9 cellular contexts compared by ENCODE assay signal in genomic region chr2:231423176-231423575, GRCh38.
"Had no signal": no experiment of that assay in that cellular context is flagged by ENCODE, and none has a peak within 500 bp of the region (broad histone marks: within the 10 kb centered on the region; RNA-seq: fewer than 3 reads in every experiment).

No MANE protein-coding gene starts in this region.

- ATAC-seq: GM23338, HepG2 had no signal

- H3K9me3 Mint-ChIP-seq: GM23338, H9, IgD-negative memory B cell had no signal

- H3K36me3 Mint-ChIP-seq: IgD-negative memory B cell had no signal

- FAIRE-seq: H1, H54, HepG2 had no signal

- H3K27ac ChIP-seq: HL-60 had no signal

- H3K27me3 Mint-ChIP-seq: IgD-negative memory B cell had no signal

- H3K27ac Mint-ChIP-seq: GM23338, H9, IgD-negative memory B cell had no signal

- DNase-seq: H9, HCEC 1CT, KBM-7 had no signal

- H3K4me3 ChIP-seq: GM23338 had no signal

- H3K4me3 Mint-ChIP-seq: GM23338, H9, IgD-negative memory B cell had no signal
